ENCODE assay signal across 1 cellular context in genomic region chr21:17386498-17386897, GRCh38.
TF ChIP-seq lines count a peak whose summit lies in the region.

No MANE protein-coding gene starts in this region.

TF ChIP-seq in GM23338, 12 proteins besides CTCF, POLR2A, EP300 and RAD21 (continued from another document):
- TF ChIP-seq REST (IDR thresholded peaks at IDR 0.05; ENCODE audit: unreplicated experiment) (no peak), NANOG (IDR thresholded peaks at IDR 0.05; ENCODE audit: borderline replicate concordance) (no peak), ZNF331 (CRISPR knock-in tag; IDR thresholded peaks at IDR 0.05; ENCODE audit: low read depth) (no peak), STAT1 (IDR thresholded peaks at IDR 0.05; ENCODE audit: unreplicated experiment) (no peak)
- TF ChIP-seq, protein P1, sequence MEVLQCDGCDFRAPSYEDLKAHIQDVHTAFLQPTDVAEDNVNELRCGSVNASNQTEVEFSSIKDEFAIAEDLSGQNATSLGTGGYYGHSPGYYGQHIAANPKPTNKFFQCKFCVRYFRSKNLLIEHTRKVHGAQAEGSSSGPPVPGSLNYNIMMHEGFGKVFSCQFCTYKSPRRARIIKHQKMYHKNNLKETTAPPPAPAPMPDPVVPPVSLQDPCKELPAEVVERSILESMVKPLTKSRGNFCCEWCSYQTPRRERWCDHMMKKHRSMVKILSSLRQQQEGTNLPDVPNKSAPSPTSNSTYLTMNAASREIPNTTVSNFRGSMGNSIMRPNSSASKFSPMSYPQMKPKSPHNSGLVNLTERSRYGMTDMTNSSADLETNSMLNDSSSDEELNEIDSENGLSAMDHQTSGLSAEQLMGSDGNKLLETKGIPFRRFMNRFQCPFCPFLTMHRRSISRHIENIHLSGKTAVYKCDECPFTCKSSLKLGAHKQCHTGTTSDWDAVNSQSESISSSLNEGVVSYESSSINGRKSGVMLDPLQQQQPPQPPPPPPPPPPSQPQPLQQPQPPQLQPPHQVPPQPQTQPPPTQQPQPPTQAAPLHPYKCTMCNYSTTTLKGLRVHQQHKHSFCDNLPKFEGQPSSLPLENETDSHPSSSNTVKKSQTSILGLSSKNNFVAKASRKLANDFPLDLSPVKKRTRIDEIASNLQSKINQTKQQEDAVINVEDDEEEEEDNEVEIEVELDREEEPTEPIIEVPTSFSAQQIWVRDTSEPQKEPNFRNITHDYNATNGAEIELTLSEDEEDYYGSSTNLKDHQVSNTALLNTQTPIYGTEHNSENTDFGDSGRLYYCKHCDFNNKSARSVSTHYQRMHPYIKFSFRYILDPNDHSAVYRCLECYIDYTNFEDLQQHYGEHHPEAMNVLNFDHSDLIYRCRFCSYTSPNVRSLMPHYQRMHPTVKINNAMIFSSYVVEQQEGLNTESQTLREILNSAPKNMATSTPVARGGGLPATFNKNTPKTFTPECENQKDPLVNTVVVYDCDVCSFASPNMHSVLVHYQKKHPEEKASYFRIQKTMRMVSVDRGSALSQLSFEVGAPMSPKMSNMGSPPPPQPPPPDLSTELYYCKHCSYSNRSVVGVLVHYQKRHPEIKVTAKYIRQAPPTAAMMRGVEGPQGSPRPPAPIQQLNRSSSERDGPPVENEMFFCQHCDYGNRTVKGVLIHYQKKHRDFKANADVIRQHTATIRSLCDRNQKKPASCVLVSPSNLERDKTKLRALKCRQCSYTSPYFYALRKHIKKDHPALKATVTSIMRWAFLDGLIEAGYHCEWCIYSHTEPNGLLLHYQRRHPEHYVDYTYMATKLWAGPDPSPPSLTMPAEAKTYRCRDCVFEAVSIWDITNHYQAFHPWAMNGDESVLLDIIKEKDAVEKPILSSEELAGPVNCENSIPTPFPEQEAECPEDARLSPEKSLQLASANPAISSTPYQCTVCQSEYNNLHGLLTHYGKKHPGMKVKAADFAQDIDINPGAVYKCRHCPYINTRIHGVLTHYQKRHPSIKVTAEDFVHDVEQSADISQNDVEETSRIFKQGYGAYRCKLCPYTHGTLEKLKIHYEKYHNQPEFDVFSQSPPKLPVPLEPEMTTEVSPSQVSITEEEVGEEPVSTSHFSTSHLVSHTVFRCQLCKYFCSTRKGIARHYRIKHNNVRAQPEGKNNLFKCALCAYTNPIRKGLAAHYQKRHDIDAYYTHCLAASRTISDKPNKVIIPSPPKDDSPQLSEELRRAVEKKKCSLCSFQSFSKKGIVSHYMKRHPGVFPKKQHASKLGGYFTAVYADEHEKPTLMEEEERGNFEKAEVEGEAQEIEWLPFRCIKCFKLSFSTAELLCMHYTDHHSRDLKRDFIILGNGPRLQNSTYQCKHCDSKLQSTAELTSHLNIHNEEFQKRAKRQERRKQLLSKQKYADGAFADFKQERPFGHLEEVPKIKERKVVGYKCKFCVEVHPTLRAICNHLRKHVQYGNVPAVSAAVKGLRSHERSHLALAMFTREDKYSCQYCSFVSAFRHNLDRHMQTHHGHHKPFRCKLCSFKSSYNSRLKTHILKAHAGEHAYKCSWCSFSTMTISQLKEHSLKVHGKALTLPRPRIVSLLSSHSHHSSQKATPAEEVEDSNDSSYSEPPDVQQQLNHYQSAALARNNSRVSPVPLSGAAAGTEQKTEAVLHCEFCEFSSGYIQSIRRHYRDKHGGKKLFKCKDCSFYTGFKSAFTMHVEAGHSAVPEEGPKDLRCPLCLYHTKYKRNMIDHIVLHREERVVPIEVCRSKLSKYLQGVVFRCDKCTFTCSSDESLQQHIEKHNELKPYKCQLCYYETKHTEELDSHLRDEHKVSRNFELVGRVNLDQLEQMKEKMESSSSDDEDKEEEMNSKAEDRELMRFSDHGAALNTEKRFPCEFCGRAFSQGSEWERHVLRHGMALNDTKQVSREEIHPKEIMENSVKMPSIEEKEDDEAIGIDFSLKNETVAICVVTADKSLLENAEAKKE (CRISPR knock-in tag; IDR thresholded peaks at IDR 0.05) = no peak
